Comparison of ENCODE assay signal across 1 cellular context in the genomic region with DNA sequence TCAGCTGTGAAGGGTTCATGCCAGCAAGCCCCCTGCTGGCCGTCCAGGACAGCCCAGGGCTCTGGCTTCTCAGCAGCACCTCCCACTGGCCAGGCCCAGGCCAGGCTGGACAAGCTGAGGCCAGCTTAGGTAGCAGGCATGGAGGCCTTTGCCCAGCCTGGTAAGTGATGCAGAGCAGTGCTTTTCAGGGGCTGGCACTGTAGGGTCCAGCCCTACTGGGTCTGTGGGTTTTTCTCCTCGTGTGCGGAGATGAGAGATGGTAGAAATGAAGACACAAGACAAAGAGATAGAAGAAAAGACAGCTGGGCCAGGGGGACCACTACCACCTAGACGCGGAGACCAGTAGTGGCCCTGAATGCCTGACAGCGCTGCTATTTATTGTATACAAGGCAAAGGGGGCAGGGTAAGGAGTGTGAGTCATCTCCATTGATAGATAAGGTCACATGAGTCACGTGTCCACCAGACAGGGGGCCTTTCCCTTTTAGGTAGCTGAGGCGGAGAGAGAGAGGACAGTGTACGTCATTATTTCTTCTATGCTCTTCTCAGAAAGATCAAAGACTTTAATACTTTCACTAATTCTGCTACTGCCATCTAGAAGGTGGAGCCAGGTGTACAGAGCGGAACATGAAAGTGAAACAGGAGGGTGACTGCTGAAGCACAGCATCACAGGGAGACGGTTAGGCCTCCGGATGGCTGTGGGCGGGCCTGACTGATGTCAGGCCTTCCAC.
TF ChIP-seq lines count a peak whose summit lies in the region.

No MANE protein-coding gene starts in this region.

TF ChIP-seq in SK-N-SH, 30 proteins besides CTCF, POLR2A, EP300 and RAD21:
- TF ChIP-seq, protein P1, sequence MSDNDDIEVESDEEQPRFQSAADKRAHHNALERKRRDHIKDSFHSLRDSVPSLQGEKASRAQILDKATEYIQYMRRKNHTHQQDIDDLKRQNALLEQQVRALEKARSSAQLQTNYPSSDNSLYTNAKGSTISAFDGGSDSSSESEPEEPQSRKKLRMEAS (IDR thresholded peaks at IDR 0.05; ENCODE audit: low read depth), result 0 out of 2 replicates have a peak, but pooled peaks have one; percentile 11
- TF ChIP-seq, protein P2, sequence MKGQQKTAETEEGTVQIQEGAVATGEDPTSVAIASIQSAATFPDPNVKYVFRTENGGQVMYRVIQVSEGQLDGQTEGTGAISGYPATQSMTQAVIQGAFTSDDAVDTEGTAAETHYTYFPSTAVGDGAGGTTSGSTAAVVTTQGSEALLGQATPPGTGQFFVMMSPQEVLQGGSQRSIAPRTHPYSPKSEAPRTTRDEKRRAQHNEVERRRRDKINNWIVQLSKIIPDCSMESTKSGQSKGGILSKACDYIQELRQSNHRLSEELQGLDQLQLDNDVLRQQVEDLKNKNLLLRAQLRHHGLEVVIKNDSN (IDR thresholded peaks at IDR 0.05; ENCODE audit: borderline replicate concordance, low read depth), result peak; percentile 84
- peak; percentile 65; the same call in 1 of the 2 replicates for TF ChIP-seq FOSL2 (IDR thresholded peaks at IDR 0.05; ENCODE audit: borderline replicate concordance, low read depth)
- TF ChIP-seq JUND (IDR thresholded peaks at IDR 0.05), result peak; percentile 75; the same call in 1 of the 2 replicates
